28 cellular contexts compared by ENCODE assay signal in genomic region chr5:36717131-36717530, GRCh38.
"Had no signal": no experiment of that assay in that cellular context is flagged by ENCODE, and none has a peak within 500 bp of the region (broad histone marks: within the 10 kb centered on the region; RNA-seq: fewer than 3 reads in every experiment).

No MANE protein-coding gene starts in this region.

- H3K4me3 Mint-ChIP-seq: immature natural killer cell; naive thymus-derived CD8-positive, alpha-beta T cell; nephron; stimulated activated naive B cell treated with anti-CD40 and anti-IgM and Interleukin-4, amounts not matched to agents 10 μg/mL and 1 μg/mL and 100 μg/mL, for 72 hours had no signal

- H3K27me3 ChIP-seq: left lung, pancreas, stomach, testis, thyroid gland, transverse colon, upper lobe of left lung, vagina had no signal

- H3K9me3 ChIP-seq: left lung, lower lobe of right lung, pancreas, prostate gland, stomach, testis, thyroid gland, transverse colon, upper lobe of left lung, vagina had no signal

- H3K4me3 ChIP-seq: left lung, lower lobe of right lung, pancreas, prostate gland, skin epidermis, stomach, testis, thyroid gland, transverse colon, upper lobe of left lung, vagina had no signal

- H3K9me3 Mint-ChIP-seq: immature natural killer cell; naive thymus-derived CD8-positive, alpha-beta T cell; nephron; stimulated activated naive B cell treated with anti-CD40 and anti-IgM and Interleukin-4, amounts not matched to agents 10 μg/mL and 1 μg/mL and 100 μg/mL, for 72 hours had no signal

- H3K4me1 ChIP-seq: lower lobe of right lung, pancreas, prostate gland, stomach, testis, thyroid gland, transverse colon, vagina had no signal

- ATAC-seq: left colon; left lung; lower lobe of right lung; naive thymus-derived CD8-positive, alpha-beta T cell; pancreas; right cardiac atrium; sciatic nerve; stimulated activated naive B cell treated with anti-CD40 and anti-IgM and Interleukin-4, amounts not matched to agents 10 μg/mL and 1 μg/mL and 100 μg/mL, for 72 hours; stimulated activated naive CD8-positive, alpha-beta T cell treated with anti-CD3 and anti-CD28 coated beads, Interleukin-15, Interleukin-2, amounts not matched to agents 100 U/mL and 50 U/mL, for 24 hours had no signal

- H3K36me3 ChIP-seq: left lung, lower lobe of right lung, pancreas, prostate gland, stomach, thyroid gland, transverse colon, upper lobe of left lung, vagina had no signal

- H3K4me1 Mint-ChIP-seq: nephron had no signal

- H3K27ac ChIP-seq: left lung, lower lobe of right lung, pancreas, prostate gland, skin epidermis, stomach, testis, thyroid gland, transverse colon, upper lobe of left lung, vagina had no signal

- DNase-seq: immature natural killer cell; kidney; left colon; left lung; lower lobe of right lung; mammary epithelial cell; mesenchymal stem cell; naive thymus-derived CD8-positive, alpha-beta T cell; nucleus accumbens; pancreas; posterior cingulate gyrus; right cardiac atrium; stimulated activated CD4-positive, alpha-beta T cell treated with anti-CD3 and anti-CD28 coated beads, Interleukin-12 subunit alpha, Interleukin-12 subunit beta, amount 100 ng/mL, for 4 hours; stimulated activated CD4-positive, alpha-beta T cell treated with anti-CD3 and anti-CD28 coated beads, Interleukin-15, amount 100 ng/mL, for 24 hours; stimulated activated CD4-positive, alpha-beta T cell treated with anti-CD3 and anti-CD28 coated beads, Interleukin-2, amount 100 ng/mL, for 24 hours; stimulated activated CD4-positive, alpha-beta T cell treated with anti-CD3 and anti-CD28 coated beads, Interleukin-4, amount 100 ng/mL, for 1 hour; stimulated activated naive B cell treated with anti-CD40 and anti-IgM and Interleukin-4, amounts not matched to agents 10 μg/mL and 1 μg/mL and 100 μg/mL, for 72 hours; stimulated activated naive CD8-positive, alpha-beta T cell treated with anti-CD3 and anti-CD28 coated beads, Interleukin-15, Interleukin-2, amounts not matched to agents 100 U/mL and 50 U/mL, for 24 hours; stomach; testis; thyroid gland; transverse colon; upper lobe of left lung had no signal

- H3K27me3 Mint-ChIP-seq: naive thymus-derived CD8-positive, alpha-beta T cell; stimulated activated naive B cell treated with anti-CD40 and anti-IgM and Interleukin-4, amounts not matched to agents 10 μg/mL and 1 μg/mL and 100 μg/mL, for 72 hours had no signal

- H3K27ac Mint-ChIP-seq: immature natural killer cell; naive thymus-derived CD8-positive, alpha-beta T cell; nephron; stimulated activated naive B cell treated with anti-CD40 and anti-IgM and Interleukin-4, amounts not matched to agents 10 μg/mL and 1 μg/mL and 100 μg/mL, for 72 hours had no signal
